Comparison of ENCODE assay signal across 8 cellular contexts in genomic region chr1:220300442-220301121, GRCh38. TPM values are rescaled to one million over a fixed set of nuclear protein-coding genes. Genes with fewer than 3 reads are reported as not detected.
DNase-seq lines count a peak whose midpoint lies in the region; ATAC-seq, FAIRE-seq and TF ChIP-seq lines count a peak whose summit lies in the region.

No MANE protein-coding gene starts in this region.

- no peaks in the 10 kb centered on the region for H3K79me2 ChIP-seq in KMS-11 (ENCODE audit: insufficient read depth, low read depth)

- no peak for TF ChIP-seq CTCF in A549 (IDR thresholded peaks at IDR 0.05)
- TF ChIP-seq CTCF in KMS-11 (conservative IDR thresholded peaks at IDR 0.05; ENCODE audit: low read depth, low read length) = no peak
- TF ChIP-seq CTCF in brain microvascular endothelial cell (IDR thresholded peaks at IDR 0.05; ENCODE audit: low read depth, low read length, missing control alignments) = no peak

- H3K27me3 ChIP-seq in KMS-11 (ENCODE audit: insufficient read depth, low read depth) (no peaks in the 10 kb centered on the region), brain microvascular endothelial cell (replicated peaks) (no peaks in the 10 kb centered on the region)

- DNase-seq in A549 (ENCODE audit: low read depth in 1 of 2, low spot score in 1 of 2) (peak in 1 of 2 experiments; percentile 64), brain microvascular endothelial cell (peak; percentile 97), inferior parietal cortex (ENCODE audit: extremely low spot score) (peak; percentile 58), smooth muscle cell of the brain vasculature (ENCODE audit: low read depth, low spot score) (peak; percentile 55), SKM-1 treated with dmso at 0.1 percent for 144 hours (lab: John Stamatoyannopoulos, UW; ENCODE audit: unreplicated experiment) (no peak)

- TF ChIP-seq RAD21 in A549 (conservative IDR thresholded peaks at IDR 0.05 in 1 of 2, IDR thresholded peaks at IDR 0.05 in 1 of 2) = no peak

- 35% methylated on average over 7 of the region's 7 CpGs for WGBS in A549 (ENCODE audit: missing lambda C conversion rate)

- H3K4me1 ChIP-seq in A549 (peaks cover 10% of the 10 kb centered on the region; the same call in 2 of the 3 replicates), KMS-11 (ENCODE audit: low read depth, poor library complexity, severe bottlenecking) (peaks cover 26% of the 10 kb centered on the region)

- no peak for TF ChIP-seq EP300 in A549 (IDR thresholded peaks at IDR 0.05)

- no peaks in the 10 kb centered on the region for H3K36me3 ChIP-seq in KMS-11 (ENCODE audit: insufficient read depth)
- H3K36me3 ChIP-seq in brain microvascular endothelial cell (replicated peaks) = no peaks in the 10 kb centered on the region

- peak overlapping the region; percentile 59 to 62; a peak in 4 of 6 replicates for H3K27ac ChIP-seq in A549
- H3K27ac ChIP-seq in KMS-11 = peak overlapping the region; percentile 36
- peak overlapping the region; percentile 64 for H3K27ac ChIP-seq in brain microvascular endothelial cell

- ATAC-seq in A549 (peak; percentile 81 to 86), HG03460 (IDR thresholded peaks at IDR 0.05; ENCODE audit: unreplicated experiment) (no peak)
- ATAC-seq in activated CD4-positive, CD25-positive, alpha-beta regulatory T cell treated with anti-CD3 and anti-CD28 coated beads, Interleukin-2, amount 50 U/mL, for 24 hours = no peak

- H3K9ac ChIP-seq in KMS-11 = peak overlapping the region; percentile 20; the same call in 1 of the 2 replicates

- POLR2A ChIA-PET in A549 (lab: Yijun Ruan, JAX) = no interaction called here

- no peak overlapping the region for H3K4me3 ChIP-seq in A549
- H3K4me3 ChIP-seq in KMS-11 (IDR thresholded peaks at IDR 0.05; ENCODE audit: insufficient read depth, low read depth, low read length) = no peak overlapping the region
- no peak overlapping the region for H3K4me3 ChIP-seq in brain microvascular endothelial cell (ENCODE audit: low read depth, low read length)

- no peaks in the 10 kb centered on the region for H4K20me1 ChIP-seq in KMS-11 (ENCODE audit: insufficient read depth)

- CTCF ChIA-PET in A549 (lab: Yijun Ruan, JAX) = interaction anchor here (1.0 to 1.2 kb wide), 2 partner anchors 20 to 475 kb away, joined by 3 to 8 read pairs; no protein-coding TSS in a partner anchor

- H3K4me2 ChIP-seq in A549 = peak overlapping the region; percentile 57
- H3K4me2 ChIP-seq in KMS-11 = peak overlapping the region; percentile 21

- in situ Hi-C loops in brain microvascular endothelial cell (cut with HindIII; ENCODE audit: low pct_ligation_motif_present, low sequenced_read_pairs) = no loop called here

- no peak for TF ChIP-seq POLR2A in A549 (IDR thresholded peaks at IDR 0.05; ENCODE audit: low read length)

- no peaks in the 10 kb centered on the region for H3K9me3 ChIP-seq in A549

- H2AFZ ChIP-seq in KMS-11 (ENCODE audit: low read depth) = peak overlapping the region; percentile 59

- FAIRE-seq in A549 (lab: Jason Lieb, UNC) = no peak

TF ChIP-seq in A549, 52 proteins besides CTCF, POLR2A, EP300 and RAD21:
- TF ChIP-seq USF2 (IDR thresholded peaks at IDR 0.05) (peak; percentile 47; the same call in 1 of the 2 replicates), ESRRA (IDR thresholded peaks at IDR 0.05; ENCODE audit: borderline replicate concordance, low read length) (no peak), MAFK (IDR thresholded peaks at IDR 0.05; ENCODE audit: partially characterized antibody) (peak; percentile 15), BHLHE40 (IDR thresholded peaks at IDR 0.05; ENCODE audit: low read depth, low read length) (no peak)

RNA-seq across cellular contexts. Expression of gene RAB3GAP2, which starts 28.3 kb away (rescaled TPM):
- 42.8 and 43.1 TPM in 2 replicates for polyA plus RNA-seq in A549 (2011; rRNA removed)
- polyA plus RNA-seq in A549 (2012; cell fraction: cytosol; rRNA removed) = 5.3 and 6.2 TPM in 2 replicates
- 7.8 and 13.0 TPM in 2 replicates for polyA plus RNA-seq in A549 (2012; cell fraction: nucleus; rRNA removed)
- polyA plus RNA-seq in A549 (2017; fragmentation: RNase III; extraction: RNeasy Plus Mini Kit Qiagen cat#74134 plus additional on column Dnase treatment) = 13.7 to 14.3 TPM (median 14.1 TPM) in 3 replicates
- 57.9 and 74.2 TPM in 2 replicates for polyA minus RNA-seq in A549 (2011; rRNA and poly(A)+ RNA removed)

Comparison
In these comparisons a context has a peak if more than half of its experiments do, and no peak if none do; other contexts are left out.
1. ATAC-seq: peak in A549 (2 of 2); none in activated CD4-positive, CD25-positive, alpha-beta regulatory T cell treated with anti-CD3 and anti-CD28 coated beads, Interleukin-2, amount 50 U/mL, for 24 hours (0 of 2) and HG03460 (single experiment).
2. Peak in every context shown above with its lines, with median percentiles within 50 percentile points of each other: H3K27ac ChIP-seq.